12 cellular contexts compared by ENCODE assay signal in the genomic region with DNA sequence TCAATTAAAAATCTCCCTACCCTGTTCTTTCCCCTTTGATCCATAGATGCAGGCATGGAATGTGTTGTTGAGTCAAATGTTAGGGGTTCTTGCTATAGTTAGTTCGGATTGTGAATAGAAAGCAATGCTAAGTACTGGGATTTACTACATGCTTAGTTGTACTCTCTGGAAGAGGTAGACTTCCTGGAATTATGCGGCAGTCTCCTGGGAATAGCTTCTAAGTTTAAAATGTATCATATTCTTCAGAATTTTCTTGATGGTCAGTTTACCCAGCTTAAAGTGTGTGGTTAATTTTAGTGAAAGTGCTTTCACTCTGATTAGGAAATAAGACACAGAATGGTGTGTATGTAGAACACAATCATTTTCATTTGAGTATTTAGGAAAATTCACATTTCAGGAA. TPM values are rescaled to one million over a fixed set of nuclear protein-coding genes. Genes with fewer than 3 reads are reported as not detected.
A peak's percentile ranks its signal among the peaks of the same experiment; 100 is the strongest.
DNase-seq lines count a peak whose midpoint lies in the region; ATAC-seq and TF ChIP-seq lines count a peak whose summit lies in the region.
"Had no signal": no experiment of that assay in that cellular context is flagged by ENCODE, and none has a peak within 500 bp of the region (broad histone marks: within the 10 kb centered on the region; RNA-seq: fewer than 3 reads in every experiment).

No MANE protein-coding gene starts in this region.

- H3K4me1 Mint-ChIP-seq in activated CD4-positive, alpha-beta T cell treated with anti-CD3 and anti-CD28 coated beads, Interleukin-2, amount 10 ng/mL, durations not matched to agents 24 days and 14 days: peaks cover 43% of the 10 kb centered on the region

- no peaks in the 10 kb centered on the region for H3K27me3 ChIP-seq in skeletal muscle tissue (ENCODE audit: control insufficient read depth in 3 of 3, insufficient read depth in 3 of 3, low read length in 3 of 3)

- peaks cover 17 to 31% (median 20%) of the 10 kb centered on the region in 3 donors for H3K4me1 ChIP-seq in skeletal muscle tissue (ENCODE audit: control insufficient read depth in 3 of 3, insufficient read depth in 3 of 3, low read length in 3 of 3)

- peaks cover 2% of the 10 kb centered on the region for H3K27me3 Mint-ChIP-seq in activated CD4-positive, alpha-beta T cell treated with anti-CD3 and anti-CD28 coated beads, Interleukin-2, amount 10 ng/mL, durations not matched to agents 24 days and 14 days

- no peak overlapping the region for H3K27ac Mint-ChIP-seq in activated CD4-positive, alpha-beta T cell treated with anti-CD3 and anti-CD28 coated beads, Interleukin-2, amount 10 ng/mL, durations not matched to agents 24 days and 14 days

- H3K9ac ChIP-seq in SK-N-MC (ENCODE audit: insufficient read length): peak overlapping the region; percentile 46
- H3K9ac ChIP-seq in skeletal muscle tissue (ENCODE audit: low read depth in 1 of 3, low read length in 3 of 3): no peak overlapping the region

- no peak for TF ChIP-seq CTCF in fibroblast of pulmonary artery (IDR thresholded peaks at IDR 0.05; ENCODE audit: low read length, missing control alignments)

- no peak for ATAC-seq in GM18909 (IDR thresholded peaks at IDR 0.05; ENCODE audit: poor library complexity, unreplicated experiment)
- ATAC-seq in sciatic nerve: no peak
- ATAC-seq: HCT116 had no signal

- H3K36me3 ChIP-seq in SK-N-MC (ENCODE audit: insufficient read depth, low read length) (peaks cover 56% of the 10 kb centered on the region), skeletal muscle tissue (ENCODE audit: control insufficient read depth in 3 of 3, insufficient read depth in 3 of 3, low read length in 3 of 3) (peaks cover 0 to 2% (median 0%) of the 10 kb centered on the region in 3 donors)

- no peak for DNase-seq in activated CD4-positive, alpha-beta T cell treated with anti-CD3 and anti-CD28 coated beads, Interleukin-2, amount 10 ng/mL, durations not matched to agents 24 days and 14 days
- no peak for DNase-seq in activated CD4-positive, alpha-beta T cell treated with anti-CD3 and anti-CD28 coated beads for 1 hour
- DNase-seq in SK-N-MC (ENCODE audit: low read depth, low spot score): no peak
- DNase-seq in fibroblast of pulmonary artery (ENCODE audit: low read depth): no peak
- DNase-seq in NCI-H2227 treated with DMSO at 0.1 percent for 48 hours (lab: John Stamatoyannopoulos, UW): no peak
- DNase-seq in sciatic nerve (ENCODE audit: low spot score): no peak
- DNase-seq: cortex of kidney; NCI-H69; stimulated activated CD4-positive, alpha-beta T cell treated with anti-CD3 and anti-CD28 coated beads, Interleukin-4, amount 100 ng/mL, for 4 hours had no signal

- H3K4me3 ChIP-seq in SK-N-MC (peak overlapping the region; percentile 93), fibroblast of pulmonary artery (replicated peaks; ENCODE audit: low read depth, low read length) (peak overlapping the region; percentile 95), skeletal muscle tissue (ENCODE audit: low read length in 3 of 3) (no peak overlapping the region)

- no peaks in the 10 kb centered on the region for H3K9me3 ChIP-seq in SK-N-MC (ENCODE audit: low read depth, low read length)
- no peaks in the 10 kb centered on the region for H3K9me3 ChIP-seq in skeletal muscle tissue (ENCODE audit: control insufficient read depth in 3 of 3, low read length in 3 of 3)

- intact Hi-C loops in activated CD4-positive, alpha-beta T cell treated with anti-CD3 and anti-CD28 coated beads, Interleukin-2, amount 10 ng/mL, durations not matched to agents 24 days and 14 days (cut with micrococcal nuclease): no loop called here
- intact Hi-C loops in sciatic nerve (cut with DNase I): no loop called here

- H3K27ac ChIP-seq in SK-N-MC: peak overlapping the region; percentile 53; the same call in 1 of the 2 replicates
- H3K27ac ChIP-seq in skeletal muscle tissue (ENCODE audit: low read depth, low read length): peak overlapping the region; percentile 100

- H3K4me3 Mint-ChIP-seq in activated CD4-positive, alpha-beta T cell treated with anti-CD3 and anti-CD28 coated beads, Interleukin-2, amount 10 ng/mL, durations not matched to agents 24 days and 14 days: peak overlapping the region; percentile 33

- no peaks in the 10 kb centered on the region for H3K9me3 Mint-ChIP-seq in activated CD4-positive, alpha-beta T cell treated with anti-CD3 and anti-CD28 coated beads, Interleukin-2, amount 10 ng/mL, durations not matched to agents 24 days and 14 days

- H3K36me3 Mint-ChIP-seq in activated CD4-positive, alpha-beta T cell treated with anti-CD3 and anti-CD28 coated beads, Interleukin-2, amount 10 ng/mL, durations not matched to agents 24 days and 14 days (ENCODE audit: low read depth): peaks cover 26% of the 10 kb centered on the region

RNA-seq across cellular contexts. Expression of a gene that starts 3.5 kb away (rescaled TPM):
- 187 and 190 TPM in 2 replicates for total RNA-seq in activated CD4-positive, alpha-beta T cell treated with anti-CD3 and anti-CD28 coated beads, Interleukin-2, amount 10 ng/mL, durations not matched to agents 24 days and 14 days
- total RNA-seq in skeletal muscle tissue (236 TPM), sciatic nerve (213 TPM)

RNA-seq across cellular contexts. Expression of a gene that starts 57.7 kb away (rescaled TPM):
- 17.0 and 20.5 TPM in 2 replicates for total RNA-seq in activated CD4-positive, alpha-beta T cell treated with anti-CD3 and anti-CD28 coated beads, Interleukin-2, amount 10 ng/mL, durations not matched to agents 24 days and 14 days
- total RNA-seq in skeletal muscle tissue: 54.3 TPM
- 34.7 TPM for total RNA-seq in sciatic nerve

Comparison
In these comparisons a context has a peak if more than half of its experiments do, and no peak if none do; other contexts are left out.
1. H3K4me3 ChIP-seq: peak in SK-N-MC (single experiment) and fibroblast of pulmonary artery (single experiment); none in skeletal muscle tissue (0 of 3).